8 cellular contexts compared by ENCODE assay signal in genomic region chr2:74653985-74654882, GRCh38. TPM values are rescaled to one million over a fixed set of nuclear protein-coding genes. Genes with fewer than 3 reads are reported as not detected.
DNase-seq lines count a peak whose midpoint lies in the region; ATAC-seq and TF ChIP-seq lines count a peak whose summit lies in the region.

A gene with protein sequence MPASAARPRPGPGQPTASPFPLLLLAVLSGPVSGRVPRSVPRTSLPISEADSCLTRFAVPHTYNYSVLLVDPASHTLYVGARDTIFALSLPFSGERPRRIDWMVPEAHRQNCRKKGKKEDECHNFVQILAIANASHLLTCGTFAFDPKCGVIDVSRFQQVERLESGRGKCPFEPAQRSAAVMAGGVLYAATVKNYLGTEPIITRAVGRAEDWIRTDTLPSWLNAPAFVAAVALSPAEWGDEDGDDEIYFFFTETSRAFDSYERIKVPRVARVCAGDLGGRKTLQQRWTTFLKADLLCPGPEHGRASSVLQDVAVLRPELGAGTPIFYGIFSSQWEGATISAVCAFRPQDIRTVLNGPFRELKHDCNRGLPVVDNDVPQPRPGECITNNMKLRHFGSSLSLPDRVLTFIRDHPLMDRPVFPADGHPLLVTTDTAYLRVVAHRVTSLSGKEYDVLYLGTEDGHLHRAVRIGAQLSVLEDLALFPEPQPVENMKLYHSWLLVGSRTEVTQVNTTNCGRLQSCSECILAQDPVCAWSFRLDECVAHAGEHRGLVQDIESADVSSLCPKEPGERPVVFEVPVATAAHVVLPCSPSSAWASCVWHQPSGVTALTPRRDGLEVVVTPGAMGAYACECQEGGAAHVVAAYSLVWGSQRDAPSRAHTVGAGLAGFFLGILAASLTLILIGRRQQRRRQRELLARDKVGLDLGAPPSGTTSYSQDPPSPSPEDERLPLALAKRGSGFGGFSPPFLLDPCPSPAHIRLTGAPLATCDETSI (plus strand): TSS chr2:74654247. CDS start chr2:74654377, 130 bp downstream.

- H3K27me3 ChIP-seq in BLaER1 (no peaks in the 10 kb centered on the region), left lung (peaks cover 0 to 32% of the 10 kb centered on the region in 2 donors)

- H3K9ac ChIP-seq in BLaER1, result peak within 1 kb of the TSS; percentile 84

- H3K4me2 ChIP-seq in BLaER1, result peak within 1 kb of the TSS; percentile 99

- ATAC-seq in GM19328 (IDR thresholded peaks at IDR 0.05; ENCODE audit: unreplicated experiment), result peak; percentile 99
- peak; percentile 98 for ATAC-seq in HG03469 (IDR thresholded peaks at IDR 0.05; ENCODE audit: unreplicated experiment)
- peak; percentile 99 for ATAC-seq in left lung

- POLR2A ChIA-PET in activated CD4-positive, alpha-beta T cell treated with anti-CD3 and anti-CD28 coated beads, Interleukin-2, amount 10 ng/mL, durations not matched to agents 7 days and 5 days (lab: Charles Lee), result interaction anchor here (0.6 kb wide), 1 partner anchor 79 kb away, joined by 3 read pairs; no protein-coding TSS in a partner anchor

- H3K27ac Mint-ChIP-seq in activated CD4-positive, alpha-beta T cell treated with anti-CD3 and anti-CD28 coated beads, Interleukin-2, amount 10 ng/mL, durations not matched to agents 7 days and 5 days, result peak within 1 kb of the TSS; percentile 42
- H3K27ac Mint-ChIP-seq in dendritic cell treated with granulocyte-macrophage colony-stimulating factor and Interleukin-4, amounts not matched to agents 40 ng/mL and 50 ng/mL, for 4 days, result no peak within 1 kb of the TSS

- intact Hi-C loops in dendritic cell treated with granulocyte-macrophage colony-stimulating factor and Interleukin-4, amounts not matched to agents 40 ng/mL and 50 ng/mL, for 4 days (cut with micrococcal nuclease), result no loop called here
- intact Hi-C loops in left lung (cut with DNase I), result no loop called here

- DNase-seq in NCI-H526 (lab: John Stamatoyannopoulos, UW), result peak; percentile 93 to 98
- peak; percentile 97 for DNase-seq in activated CD4-positive, alpha-beta T cell treated with anti-CD3 and anti-CD28 coated beads, Interleukin-2, amount 10 ng/mL, durations not matched to agents 7 days and 5 days
- DNase-seq in left lung, result peak; percentile 97
- DNase-seq in stimulated activated CD4-positive, alpha-beta T cell treated with anti-CD3 and anti-CD28 coated beads, Interleukin-2, amount 100 ng/mL, for 4 hours (ENCODE audit: low read depth), result peak; percentile 91

- no peak for TF ChIP-seq CTCF in left lung (IDR thresholded peaks at IDR 0.05)

- no peaks in the 10 kb centered on the region for H4K20me1 ChIP-seq in BLaER1

- H3K4me3 Mint-ChIP-seq in activated CD4-positive, alpha-beta T cell treated with anti-CD3 and anti-CD28 coated beads, Interleukin-2, amount 10 ng/mL, durations not matched to agents 7 days and 5 days, result peak within 1 kb of the TSS; percentile 72
- H3K4me3 Mint-ChIP-seq in dendritic cell treated with granulocyte-macrophage colony-stimulating factor and Interleukin-4, amounts not matched to agents 40 ng/mL and 50 ng/mL, for 4 days, result peak within 1 kb of the TSS; percentile 55

- H3K9me3 ChIP-seq in BLaER1 (no peaks in the 10 kb centered on the region), left lung (no peaks in the 10 kb centered on the region)

- CTCF ChIA-PET in activated CD4-positive, alpha-beta T cell treated with anti-CD3 and anti-CD28 coated beads, Interleukin-2, amount 10 ng/mL, durations not matched to agents 7 days and 5 days (lab: Charles Lee), result interaction anchor here (0.7 to 2.2 kb wide), 4 partner anchors 9 to 668 kb away, joined by 3 to 7 read pairs (median 4); no protein-coding TSS in a partner anchor

- H3K4me1 ChIP-seq in BLaER1 (peaks cover 10% of the 10 kb centered on the region), left lung (peaks cover 0 to 13% of the 10 kb centered on the region in 2 donors)

- peaks cover 7% of the 10 kb centered on the region for H3K27me3 Mint-ChIP-seq in activated CD4-positive, alpha-beta T cell treated with anti-CD3 and anti-CD28 coated beads, Interleukin-2, amount 10 ng/mL, durations not matched to agents 7 days and 5 days
- peaks cover 48% of the 10 kb centered on the region for H3K27me3 Mint-ChIP-seq in dendritic cell treated with granulocyte-macrophage colony-stimulating factor and Interleukin-4, amounts not matched to agents 40 ng/mL and 50 ng/mL, for 4 days

- peak within 1 kb of the TSS; percentile 61 for H3K27ac ChIP-seq in BLaER1
- peak within 1 kb of the TSS in 1 of 2 donors; percentile 9 for H3K27ac ChIP-seq in left lung

- peaks cover 19% of the 10 kb centered on the region; the same call in 1 of the 2 replicates for H3K36me3 ChIP-seq in BLaER1
- H3K36me3 ChIP-seq in left lung, result no peaks in the 10 kb centered on the region

- H3K36me3 Mint-ChIP-seq in activated CD4-positive, alpha-beta T cell treated with anti-CD3 and anti-CD28 coated beads, Interleukin-2, amount 10 ng/mL, durations not matched to agents 7 days and 5 days (ENCODE audit: low read depth), result peaks cover 2% of the 10 kb centered on the region
- H3K36me3 Mint-ChIP-seq in dendritic cell treated with granulocyte-macrophage colony-stimulating factor and Interleukin-4, amounts not matched to agents 40 ng/mL and 50 ng/mL, for 4 days (ENCODE audit: low read depth), result no peaks in the 10 kb centered on the region

- peaks cover 4% of the 10 kb centered on the region for H3K9me3 Mint-ChIP-seq in activated CD4-positive, alpha-beta T cell treated with anti-CD3 and anti-CD28 coated beads, Interleukin-2, amount 10 ng/mL, durations not matched to agents 7 days and 5 days
- H3K9me3 Mint-ChIP-seq in dendritic cell treated with granulocyte-macrophage colony-stimulating factor and Interleukin-4, amounts not matched to agents 40 ng/mL and 50 ng/mL, for 4 days, result no peaks in the 10 kb centered on the region

- peaks cover 20% of the 10 kb centered on the region for H3K4me1 Mint-ChIP-seq in activated CD4-positive, alpha-beta T cell treated with anti-CD3 and anti-CD28 coated beads, Interleukin-2, amount 10 ng/mL, durations not matched to agents 7 days and 5 days
- peaks cover 12% of the 10 kb centered on the region for H3K4me1 Mint-ChIP-seq in dendritic cell treated with granulocyte-macrophage colony-stimulating factor and Interleukin-4, amounts not matched to agents 40 ng/mL and 50 ng/mL, for 4 days (ENCODE audit: low read depth)

- H3K4me3 ChIP-seq in BLaER1, result peak within 1 kb of the TSS; percentile 92
- H3K4me3 ChIP-seq in left lung, result peak within 1 kb of the TSS; percentile 64 to 67

RNA-seq across cellular contexts. Expression of the gene that starts here (rescaled TPM):
- 1 to 10 TPM; 6.5 to 8.3 TPM for total RNA-seq in activated CD4-positive, alpha-beta T cell treated with anti-CD3 and anti-CD28 coated beads, Interleukin-2, amount 10 ng/mL, durations not matched to agents 7 days and 5 days
- total RNA-seq in left lung, result 10 to 100 TPM in 1 of 2 donors, 1 to 10 TPM in 1; 9.3 to 23.8 TPM
